7 cellular contexts compared by ENCODE assay signal in the genomic region with DNA sequence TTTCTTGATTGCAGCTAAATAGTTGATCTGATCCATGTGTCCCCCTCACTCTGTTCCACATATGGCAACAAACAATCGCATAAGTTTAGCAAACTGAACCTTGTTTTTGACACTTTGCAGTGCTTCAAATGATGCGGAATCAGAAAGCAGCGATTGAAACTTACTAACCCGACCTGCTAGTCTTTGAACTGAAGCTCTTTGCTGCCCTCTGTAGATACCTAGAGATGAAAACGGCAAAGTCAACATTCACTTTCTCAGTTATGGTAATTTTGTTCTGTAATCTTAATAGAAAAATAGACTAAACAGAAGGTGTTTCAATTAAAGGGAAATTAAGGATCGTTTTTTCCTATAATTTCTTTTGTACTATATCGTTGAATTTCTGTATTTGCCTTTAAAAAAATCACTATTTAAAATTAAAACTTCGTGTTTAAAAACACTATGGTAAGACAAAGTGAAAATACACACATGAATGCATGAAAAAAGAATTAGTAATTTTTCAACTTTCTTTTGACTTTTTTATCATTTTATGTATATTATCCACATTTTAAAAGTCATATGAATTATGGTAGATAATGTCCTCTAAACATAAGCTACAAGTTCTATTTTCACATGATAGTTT.
DNase-seq lines count a peak whose midpoint lies in the region; ATAC-seq, FAIRE-seq and TF ChIP-seq lines count a peak whose summit lies in the region.

No MANE protein-coding gene starts in this region.

- no peaks in the 10 kb centered on the region for H3K27me3 ChIP-seq in pancreas

- H3K4me1 ChIP-seq in pancreas: no peaks in the 10 kb centered on the region

- intact Hi-C loops in pancreas (cut with DNase I): no loop called here

- H3K4me3 ChIP-seq in LNCaP clone FGC (ENCODE audit: low read depth, low read length) (no peak overlapping the region), pancreas (no peak overlapping the region)

- no peak overlapping the region for H3K27ac ChIP-seq in pancreas

- peak; percentile 96 for FAIRE-seq in pancreas (lab: Jason Lieb, UNC)

- WGBS in pancreas, 2 donors: 6 to 8% methylated on average over 8 of the region's 8 CpGs

- no peaks in the 10 kb centered on the region for H3K36me3 ChIP-seq in pancreas

- DNase-seq in LNCaP clone FGC (ENCODE audit: low read depth) (peak; percentile 10), RPMI8226 (peak; percentile 48), fibroblast of gingiva (ENCODE audit: low read depth) (peak; percentile 47), pancreas (peak in 1 of 6 donors; percentile 12)

- TF ChIP-seq CTCF in LNCaP clone FGC (IDR thresholded peaks at IDR 0.05; ENCODE audit: control insufficient read depth, extremely low read depth, insufficient read depth) (peak; percentile 71), pancreas (IDR thresholded peaks at IDR 0.05) (peak in 3 of 4 donors; percentile 16 to 38 (median 18))

- H3K9me3 ChIP-seq in pancreas: no peaks in the 10 kb centered on the region

- ATAC-seq in GM18498 (IDR thresholded peaks at IDR 0.05; ENCODE audit: unreplicated experiment) (peak; percentile 72), pancreas (peak; percentile 61 to 88 (median 84)), HG03469 (IDR thresholded peaks at IDR 0.05; ENCODE audit: unreplicated experiment) (no peak), HG03139 (IDR thresholded peaks at IDR 0.05; ENCODE audit: unreplicated experiment) (no peak)

Comparison
In these comparisons a context has a peak if more than half of its experiments do, and no peak if none do; other contexts are left out.
1. ATAC-seq: peak in GM18498 (single experiment) and pancreas (4 of 4); none in HG03469 (single experiment) and HG03139 (single experiment).